Comparison of ENCODE assay signal across 14 cellular contexts in genomic region chr11:9528573-9529332, GRCh38. TPM values are rescaled to one million over a fixed set of nuclear protein-coding genes. Genes with fewer than 3 reads are reported as not detected.
DNase-seq lines count a peak whose midpoint lies in the region; ATAC-seq and TF ChIP-seq lines count a peak whose summit lies in the region.
"Had no signal": no experiment of that assay in that cellular context is flagged by ENCODE, and none has a peak within 500 bp of the region (broad histone marks: within the 10 kb centered on the region; RNA-seq: fewer than 3 reads in every experiment).

No MANE protein-coding gene starts in this region.

- H3K27me3 ChIP-seq in cardiac muscle cell, result no peaks in the 10 kb centered on the region
- H3K27me3 ChIP-seq: body of pancreas, testis had no signal

- ATAC-seq in left ventricle myocardium superior, result no peak

- H3K4me3 Mint-ChIP-seq in osteocyte (ENCODE audit: unreplicated experiment) (no peak overlapping the region), glutamatergic neuron (ENCODE audit: unreplicated experiment) (no peak overlapping the region)

- H3K27ac Mint-ChIP-seq in osteocyte (ENCODE audit: unreplicated experiment) (peak overlapping the region; percentile 85), glutamatergic neuron (ENCODE audit: unreplicated experiment) (no peak overlapping the region)

- peaks cover 2% of the 10 kb centered on the region for H3K36me3 Mint-ChIP-seq in osteocyte (ENCODE audit: unreplicated experiment)
- no peaks in the 10 kb centered on the region for H3K36me3 Mint-ChIP-seq in glutamatergic neuron (ENCODE audit: unreplicated experiment)

- H3K9me3 ChIP-seq in cardiac muscle cell (ENCODE audit: low read depth), result no peaks in the 10 kb centered on the region
- H3K9me3 ChIP-seq: body of pancreas, testis had no signal

- H3K4me1 Mint-ChIP-seq in osteocyte (ENCODE audit: unreplicated experiment), result peaks cover 73% of the 10 kb centered on the region
- H3K4me1 Mint-ChIP-seq in glutamatergic neuron (ENCODE audit: low read depth, unreplicated experiment), result peaks cover 10% of the 10 kb centered on the region

- peaks cover 40% of the 10 kb centered on the region for H3K4me1 ChIP-seq in cardiac muscle cell (ENCODE audit: low read depth)

- TF ChIP-seq CTCF in cardiac muscle cell (IDR thresholded peaks at IDR 0.05; ENCODE audit: low read depth, low read length), result no peak
- no peak for TF ChIP-seq CTCF in osteocyte (IDR thresholded peaks at IDR 0.05)
- TF ChIP-seq CTCF in glutamatergic neuron (IDR thresholded peaks at IDR 0.05; ENCODE audit: partially characterized antibody, unreplicated experiment), result no peak

- peak overlapping the region; percentile 91 for H3K27ac ChIP-seq in cardiac muscle cell

- no peaks in the 10 kb centered on the region for H3K36me3 ChIP-seq in cardiac muscle cell

- H3K4me3 ChIP-seq in cardiac muscle cell, result no peak overlapping the region
- H3K4me3 ChIP-seq: body of pancreas, testis had no signal

- no peaks in the 10 kb centered on the region for H3K27me3 Mint-ChIP-seq in osteocyte (ENCODE audit: unreplicated experiment)
- peaks cover 3% of the 10 kb centered on the region for H3K27me3 Mint-ChIP-seq in glutamatergic neuron (ENCODE audit: unreplicated experiment)

- H3K9me3 Mint-ChIP-seq in osteocyte (ENCODE audit: unreplicated experiment) (no peaks in the 10 kb centered on the region), glutamatergic neuron (ENCODE audit: unreplicated experiment) (no peaks in the 10 kb centered on the region)

- intact Hi-C loops in left ventricle myocardium superior (cut with micrococcal nuclease), result loop anchor here (10.0 kb wide), 1 partner anchor 46 kb away; the partner anchor contains the start of gene WEE1

- DNase-seq in cardiac muscle cell (ENCODE audit: low read depth in 1 of 2, low spot score in 1 of 2) (peak in 1 of 2 donors; percentile 23), left ventricle myocardium superior (no peak), cerebellar cortex (ENCODE audit: low spot score) (peak; percentile 21), osteocyte (ENCODE audit: extremely low spot score, unreplicated experiment) (no peak), hepatic stellate cell (ENCODE audit: low spot score) (no peak), NOMO-1 treated with dmso at 0.1 percent for 144 hours (lab: John Stamatoyannopoulos, UW; ENCODE audit: unreplicated experiment) (no peak), anterior cingulate cortex (lab: John Stamatoyannopoulos, UW) (no peak), glutamatergic neuron (no peak)
- DNase-seq: activated gamma-delta T cell treated with Interleukin-2 at 50 U/mL for 16 hours, foreskin melanocyte, GF-D8, midbrain, testis had no signal

RNA-seq across cellular contexts. Expression of gene WEE1, which starts 44.7 kb away (rescaled TPM):
- 63.8 and 95.9 TPM in 2 replicates for total RNA-seq in cardiac muscle cell
- polyA plus RNA-seq in cardiac muscle cell, result 92.5 and 118 TPM in 2 replicates
- 38.3 TPM for total RNA-seq in left ventricle myocardium superior
- total RNA-seq in osteocyte, result 77.8 and 111 TPM in 2 replicates
- 10.2 TPM for total RNA-seq in glutamatergic neuron (ENCODE audit: unreplicated experiment)
